ENCODE assay signal across 1 cellular context in the genomic region with DNA sequence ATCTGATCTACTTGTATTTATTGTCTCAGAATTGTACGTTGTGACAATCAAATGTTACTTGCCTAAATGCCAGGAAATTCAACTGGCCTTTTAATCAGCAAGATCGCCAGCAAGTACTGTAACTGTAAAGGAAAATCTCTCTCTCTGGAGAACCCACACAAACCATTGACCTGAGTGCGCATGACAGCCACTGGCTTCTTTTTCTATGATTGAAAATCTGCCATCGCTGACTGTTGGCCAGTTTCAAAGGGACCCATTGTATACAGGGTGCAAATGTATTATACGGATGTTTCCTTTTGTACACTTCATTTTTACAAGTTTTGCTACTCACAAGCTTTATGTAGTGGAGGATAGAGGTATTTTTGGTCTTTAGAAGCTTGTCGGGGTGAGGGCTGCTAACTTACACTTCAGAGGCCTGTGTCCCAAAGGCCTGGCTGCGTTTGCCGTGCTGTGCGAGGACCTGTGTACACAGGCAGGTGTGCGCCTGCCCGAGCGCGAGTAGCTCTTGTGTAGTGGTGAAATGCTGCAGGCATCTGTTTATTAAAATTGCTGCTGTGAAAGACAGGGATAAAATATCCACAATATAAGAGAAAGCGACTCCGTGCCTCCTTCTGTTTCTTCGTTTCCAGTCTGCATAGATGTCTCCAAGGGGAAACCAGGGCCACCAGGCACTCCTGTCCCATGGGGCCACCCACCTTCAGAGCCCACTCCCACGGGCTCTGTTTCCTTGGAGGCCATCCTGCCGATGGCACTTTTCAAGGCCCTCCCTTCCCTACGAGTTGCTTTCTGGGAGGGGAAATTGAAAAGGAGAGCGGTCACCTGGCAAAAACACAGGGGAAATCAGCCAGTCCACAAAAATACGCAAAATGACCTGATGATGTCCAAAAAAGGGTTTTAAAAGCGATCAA.
TF ChIP-seq lines count a peak whose summit lies in the region.

No MANE protein-coding gene starts in this region.

TF ChIP-seq in K562, 482 proteins besides CTCF, POLR2A, EP300 and RAD21:
- 0 out of 2 replicates have a peak, but pooled peaks have one; percentile 19 for TF ChIP-seq POLR2G (IDR thresholded peaks at IDR 0.05; ENCODE audit: low read depth, low read length)
- TF ChIP-seq ZC3H4 (CRISPR knock-in tag; IDR thresholded peaks at IDR 0.05; ENCODE audit: borderline replicate concordance) = no peak
